ENCODE assay signal across 28 cellular contexts in genomic region chr6:160911949-160912348, GRCh38.
"Had no signal": no experiment of that assay in that cellular context is flagged by ENCODE, and none has a peak within 500 bp of the region (broad histone marks: within the 10 kb centered on the region; RNA-seq: fewer than 3 reads in every experiment).

No MANE protein-coding gene starts in this region.

- FAIRE-seq: colon, endometrium, endothelial cell of umbilical vein, frontal cortex had no signal

- H3K4me3 ChIP-seq: colonic mucosa, coronary artery, dorsolateral prefrontal cortex, esophagus muscularis mucosa, esophagus squamous epithelium, gastrocnemius medialis, gastroesophageal sphincter, heart left ventricle, heart right ventricle had no signal

- H3K36me3 ChIP-seq: colonic mucosa, esophagus muscularis mucosa, esophagus squamous epithelium, gastrocnemius medialis, gastroesophageal sphincter, heart left ventricle, heart right ventricle had no signal

- H3K4me1 ChIP-seq: colonic mucosa, esophagus muscularis mucosa, esophagus squamous epithelium, foreskin keratinocyte, gastrocnemius medialis, gastroesophageal sphincter, heart left ventricle, heart right ventricle had no signal

- ATAC-seq: effector memory CD8-positive, alpha-beta T cell; esophagus mucosa; foreskin keratinocyte; gastrocnemius medialis; gastroesophageal sphincter; heart left ventricle; heart right ventricle had no signal

- H3K27ac Mint-ChIP-seq: dendritic cell treated with granulocyte-macrophage colony-stimulating factor and Interleukin-4, amounts not matched to agents 40 ng/mL and 50 ng/mL, for 4 days; effector memory CD8-positive, alpha-beta T cell had no signal

- H3K9me3 ChIP-seq: colonic mucosa, esophagus squamous epithelium had no signal

- H3K27ac ChIP-seq: colonic mucosa, coronary artery, dorsolateral prefrontal cortex, epithelial cell of prostate, esophagus muscularis mucosa, esophagus squamous epithelium, foreskin keratinocyte, gastrocnemius medialis, gastroesophageal sphincter, heart left ventricle, heart right ventricle had no signal

- H3K27me3 Mint-ChIP-seq: dendritic cell treated with granulocyte-macrophage colony-stimulating factor and Interleukin-4, amounts not matched to agents 40 ng/mL and 50 ng/mL, for 4 days had no signal

- DNase-seq: colonic mucosa; cortex of kidney; dermis blood vessel endothelial cell; dorsolateral prefrontal cortex; effector CD4-positive, alpha-beta T cell; effector CD8-positive, alpha-beta T cell; effector memory CD4-positive, alpha-beta T cell; effector memory CD8-positive, alpha-beta T cell; erythroblast; esophagus squamous epithelium; foreskin fibroblast; foreskin keratinocyte; foreskin melanocyte; gastrocnemius medialis; glutamatergic neuron; head of caudate nucleus; heart left ventricle; heart right ventricle had no signal

- H3K27me3 ChIP-seq: colonic mucosa, esophagus muscularis mucosa, gastrocnemius medialis, heart left ventricle had no signal

- H3K4me3 Mint-ChIP-seq: dendritic cell treated with granulocyte-macrophage colony-stimulating factor and Interleukin-4, amounts not matched to agents 40 ng/mL and 50 ng/mL, for 4 days; effector memory CD8-positive, alpha-beta T cell had no signal
